Comparison of ENCODE assay signal across 27 cellular contexts in the genomic region with DNA sequence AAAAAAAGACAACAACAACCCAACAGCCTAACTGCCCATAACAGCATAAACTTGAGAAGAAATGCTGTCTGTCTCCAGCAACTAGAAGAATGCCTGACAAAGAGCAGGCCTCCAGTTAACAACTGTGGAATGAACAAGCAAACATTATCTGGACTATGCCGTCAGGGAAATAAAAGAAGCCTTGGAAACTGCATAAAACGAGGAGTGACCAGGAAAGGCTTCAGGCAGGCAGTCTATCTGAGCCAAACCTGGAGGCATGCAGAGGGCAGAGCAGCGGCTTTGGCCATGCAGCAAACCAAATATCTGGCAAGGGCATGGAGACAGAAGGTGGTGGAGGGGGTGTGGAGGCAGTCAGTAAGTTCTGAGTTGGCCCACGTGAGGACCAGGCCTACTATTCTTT. TPM values are rescaled to one million over a fixed set of nuclear protein-coding genes. Genes with fewer than 3 reads are reported as not detected.
A peak's percentile ranks its signal among the peaks of the same experiment; 100 is the strongest.
DNase-seq lines count a peak whose midpoint lies in the region; ATAC-seq and TF ChIP-seq lines count a peak whose summit lies in the region.
"Had no signal": no experiment of that assay in that cellular context is flagged by ENCODE, and none has a peak within 500 bp of the region (broad histone marks: within the 10 kb centered on the region; RNA-seq: fewer than 3 reads in every experiment).

No MANE protein-coding gene starts in this region.

- intact Hi-C loops in CD8-positive, alpha-beta T cell (cut with DNase I, micrococcal nuclease) = no loop called here

- H3K9me3 Mint-ChIP-seq in CD8-positive, alpha-beta T cell = no peaks in the 10 kb centered on the region
- H3K9me3 Mint-ChIP-seq: activated CD8-positive, alpha-beta T cell treated with anti-CD3 and anti-CD28 coated beads for 36 hours; stimulated activated effector memory CD8-positive, alpha-beta T cell treated with anti-CD3 and anti-CD28 coated beads, Interleukin-12 subunit alpha, Interleukin-12 subunit beta, amount 100 ng/mL, for 72 hours had no signal

- DNase-seq in SK-N-SH = no peak
- DNase-seq in cerebellar cortex (ENCODE audit: low spot score) = peak; percentile 25
- peak; percentile 68 for DNase-seq in mesenteric fat pad (ENCODE audit: low spot score)
- DNase-seq in HEK293T (ENCODE audit: extremely low spot score) = no peak
- DNase-seq in T1000 (lab: John Stamatoyannopoulos, UW) = no peak
- no peak for DNase-seq in CD8-positive, alpha-beta T cell
- DNase-seq: activated CD4-positive, CD25-positive, alpha-beta regulatory T cell; activated CD8-positive, alpha-beta T cell treated with anti-CD3 and anti-CD28 coated beads for 36 hours; activated gamma-delta T cell treated with Interleukin-2 at 50 U/mL for 16 hours; activated T-cell treated with anti-CD3 and anti-CD28 coated beads for 4 hours; CD4-positive, CD25-positive, alpha-beta regulatory T cell; DMS153; islet precursor cell; KG1; NCI-H1694; NCI-H2171; NCI-H524 treated with DMSO at 0.1 percent for 48 hours; nephron progenitor cell; Peyer's patch; psoas muscle; small intestine; stimulated activated CD4-positive, alpha-beta T cell treated with anti-CD3 and anti-CD28 coated beads, Interleukin-2, amount 100 ng/mL, for 24 hours had no signal

- CTCF ChIA-PET in SK-N-SH (lab: Yijun Ruan, JAX) (no interaction called here), HEK293T (lab: Yijun Ruan, JAX) (no interaction called here)
- CTCF ChIA-PET in CD8-positive, alpha-beta T cell (lab: Charles Lee) = interaction anchor here (0.6 to 0.9 kb wide), 2 partner anchors 29 to 34 kb away, joined by 3 read pairs; no protein-coding TSS in a partner anchor

- peaks cover 20% of the 10 kb centered on the region for H3K4me1 Mint-ChIP-seq in CD8-positive, alpha-beta T cell (ENCODE audit: low read depth)

- no peaks in the 10 kb centered on the region for H4K20me1 ChIP-seq in SK-N-SH (ENCODE audit: insufficient read depth)

- WGBS in SK-N-SH (ENCODE audit: low lambda C conversion rate) = 37% methylated on average over 4 of the region's 4 CpGs

- no peaks in the 10 kb centered on the region for H3F3A ChIP-seq in SK-N-SH (replicated peaks; ENCODE audit: insufficient read depth)

- H3K4me2 ChIP-seq in SK-N-SH = no peak overlapping the region

- H2AFZ ChIP-seq in SK-N-SH (ENCODE audit: low read depth) = no peak overlapping the region

- H3K27me3 ChIP-seq in SK-N-SH (ENCODE audit: insufficient read depth) (no peaks in the 10 kb centered on the region; the same call in 1 of the 2 replicates), rectal smooth muscle tissue (ENCODE audit: control insufficient read depth, insufficient read depth, low read length) (no peaks in the 10 kb centered on the region)
- no peaks in the 10 kb centered on the region for H3K27me3 ChIP-seq in CD8-positive, alpha-beta T cell (ENCODE audit: insufficient read depth, low read length)
- H3K27me3 ChIP-seq: Peyer's patch had no signal

- H3K36me3 ChIP-seq in SK-N-SH (replicated peaks in 1 of 2; ENCODE audit: control insufficient read depth in 1 of 2, insufficient read depth in 2 of 2, low read length in 1 of 2) (no peaks in the 10 kb centered on the region), rectal smooth muscle tissue (ENCODE audit: control insufficient read depth, insufficient read depth, low read length) (no peaks in the 10 kb centered on the region)
- H3K36me3 ChIP-seq in CD8-positive, alpha-beta T cell (ENCODE audit: insufficient read depth, low read length) = no peaks in the 10 kb centered on the region
- H3K36me3 ChIP-seq: Peyer's patch had no signal

- POLR2A ChIA-PET in SK-N-SH (lab: Yijun Ruan, JAX) = interaction anchor here (0.7 kb wide), 1 partner anchor 14 kb away, joined by 4 read pairs; no protein-coding TSS in a partner anchor
- POLR2A ChIA-PET in HEK293T (lab: Yijun Ruan, JAX) = no interaction called here
- POLR2A ChIA-PET in CD8-positive, alpha-beta T cell (lab: Charles Lee) = no interaction called here

- TF ChIP-seq RAD21 in SK-N-SH (IDR thresholded peaks at IDR 0.05; ENCODE audit: low read length) = no peak

- H3K27ac ChIP-seq in SK-N-SH (ENCODE audit: low read depth in 2 of 2, low read length in 1 of 2) (peak overlapping the region in 1 of 2 experiments; percentile 12; a peak in 1 of 4 replicates), rectal smooth muscle tissue (ENCODE audit: low read depth, low read length) (peak overlapping the region; percentile 79)
- no peak overlapping the region for H3K27ac ChIP-seq in CD8-positive, alpha-beta T cell (ENCODE audit: low read depth, low read length)
- H3K27ac ChIP-seq: epithelial cell of prostate, psoas muscle, SJSA1 had no signal

- H3K4me3 ChIP-seq in SK-N-SH (ENCODE audit: low read depth in 2 of 2, low read length in 1 of 2) (no peak overlapping the region), rectal smooth muscle tissue (ENCODE audit: low read length) (no peak overlapping the region)
- H3K4me3 ChIP-seq in CD8-positive, alpha-beta T cell (ENCODE audit: low read depth, low read length) = no peak overlapping the region
- H3K4me3 ChIP-seq: Peyer's patch, psoas muscle, SJSA1 had no signal

- no peak overlapping the region for H3K9ac ChIP-seq in SK-N-SH
- H3K9ac ChIP-seq in rectal smooth muscle tissue (ENCODE audit: low read length) = no peak overlapping the region

- H3K27ac Mint-ChIP-seq in CD8-positive, alpha-beta T cell = no peak overlapping the region
- H3K27ac Mint-ChIP-seq: activated CD8-positive, alpha-beta T cell treated with anti-CD3 and anti-CD28 coated beads for 36 hours; CD4-positive, CD25-positive, alpha-beta regulatory T cell; nephron progenitor cell; stimulated activated effector memory CD8-positive, alpha-beta T cell treated with anti-CD3 and anti-CD28 coated beads, Interleukin-12 subunit alpha, Interleukin-12 subunit beta, amount 100 ng/mL, for 72 hours had no signal

- H3K27me3 Mint-ChIP-seq in CD8-positive, alpha-beta T cell (ENCODE audit: low read depth) = peaks cover 3% of the 10 kb centered on the region

- H3K4me1 ChIP-seq in SK-N-SH (ENCODE audit: control insufficient read depth in 1 of 2, insufficient read depth in 2 of 2, low read depth in 1 of 2, low read length in 1 of 2) = no peaks in the 10 kb centered on the region
- peaks cover 24% of the 10 kb centered on the region for H3K4me1 ChIP-seq in rectal smooth muscle tissue (ENCODE audit: control insufficient read depth, insufficient read depth, low read length)
- H3K4me1 ChIP-seq in CD8-positive, alpha-beta T cell (ENCODE audit: insufficient read depth, low read length) = peaks cover 16% of the 10 kb centered on the region
- H3K4me1 ChIP-seq: psoas muscle, SJSA1 had no signal

- no peaks in the 10 kb centered on the region for H3K79me2 ChIP-seq in SK-N-SH (ENCODE audit: insufficient read depth)

- H3K36me3 Mint-ChIP-seq in CD8-positive, alpha-beta T cell = peaks cover 14% of the 10 kb centered on the region

- H3K4me3 Mint-ChIP-seq in CD8-positive, alpha-beta T cell = no peak overlapping the region
- H3K4me3 Mint-ChIP-seq: activated CD8-positive, alpha-beta T cell treated with anti-CD3 and anti-CD28 coated beads for 36 hours; stimulated activated effector memory CD8-positive, alpha-beta T cell treated with anti-CD3 and anti-CD28 coated beads, Interleukin-12 subunit alpha, Interleukin-12 subunit beta, amount 100 ng/mL, for 72 hours had no signal

- TF ChIP-seq CTCF in SK-N-SH (IDR thresholded peaks at IDR 0.05) = no peak
- no peak for TF ChIP-seq CTCF in CD8-positive, alpha-beta T cell (IDR thresholded peaks at IDR 0.05)

- TF ChIP-seq EP300 in SK-N-SH (IDR thresholded peaks at IDR 0.05; ENCODE audit: borderline replicate concordance in 1 of 2, low read depth in 1 of 2, low read length in 1 of 2) = no peak

- H3K9me3 ChIP-seq in SK-N-SH = no peaks in the 10 kb centered on the region
- no peaks in the 10 kb centered on the region for H3K9me3 ChIP-seq in CD8-positive, alpha-beta T cell (ENCODE audit: low read length)
- H3K9me3 ChIP-seq: Peyer's patch, psoas muscle, SJSA1 had no signal

- no peak for ATAC-seq in GM21717 (IDR thresholded peaks at IDR 0.05; ENCODE audit: unreplicated experiment)
- ATAC-seq in CD8-positive, alpha-beta T cell = no peak
- ATAC-seq: activated CD8-positive, alpha-beta T cell treated with anti-CD3 and anti-CD28 coated beads for 36 hours; stimulated activated effector memory CD8-positive, alpha-beta T cell treated with anti-CD3 and anti-CD28 coated beads, Interleukin-12 subunit alpha, Interleukin-12 subunit beta, amount 100 ng/mL, for 72 hours had no signal

- no peaks in the 10 kb centered on the region for H3K9me2 ChIP-seq in SK-N-SH

TF ChIP-seq in SK-N-SH, 30 proteins besides CTCF, POLR2A, EP300 and RAD21 (continues in another document):
- TF ChIP-seq TCF12 (IDR thresholded peaks at IDR 0.05) (peak; percentile 34; the same call in 1 of the 2 replicates), USF1 (IDR thresholded peaks at IDR 0.05; ENCODE audit: borderline replicate concordance, low read depth) (no peak)

TF ChIP-seq in HEK293T, 16 proteins besides CTCF, POLR2A, EP300 and RAD21 (continues in another document):
- TF ChIP-seq CTBP1 (IDR thresholded peaks at IDR 0.05; ENCODE audit: borderline replicate concordance) (no peak), FOXM1 (IDR thresholded peaks at IDR 0.05; ENCODE audit: borderline replicate concordance) (no peak), ZNF384 (IDR thresholded peaks at IDR 0.05) (no peak), FOXK2 (IDR thresholded peaks at IDR 0.05) (no peak), L3MBTL2 (conservative IDR thresholded peaks at IDR 0.05) (no peak), ELF4 (IDR thresholded peaks at IDR 0.05) (no peak)
- TF ChIP-seq, protein P1, sequence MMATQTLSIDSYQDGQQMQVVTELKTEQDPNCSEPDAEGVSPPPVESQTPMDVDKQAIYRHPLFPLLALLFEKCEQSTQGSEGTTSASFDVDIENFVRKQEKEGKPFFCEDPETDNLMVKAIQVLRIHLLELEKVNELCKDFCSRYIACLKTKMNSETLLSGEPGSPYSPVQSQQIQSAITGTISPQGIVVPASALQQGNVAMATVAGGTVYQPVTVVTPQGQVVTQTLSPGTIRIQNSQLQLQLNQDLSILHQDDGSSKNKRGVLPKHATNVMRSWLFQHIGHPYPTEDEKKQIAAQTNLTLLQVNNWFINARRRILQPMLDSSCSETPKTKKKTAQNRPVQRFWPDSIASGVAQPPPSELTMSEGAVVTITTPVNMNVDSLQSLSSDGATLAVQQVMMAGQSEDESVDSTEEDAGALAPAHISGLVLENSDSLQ (IDR thresholded peaks at IDR 0.05) = no peak

RNA-seq across cellular contexts. Expression of gene HES6, which starts 11.1 kb away (rescaled TPM):
- polyA plus RNA-seq in SK-N-SH (2012; rRNA removed) = 3.6 and 4.4 TPM in 2 replicates
- polyA plus RNA-seq in SK-N-SH (2012; cell fraction: cytosol; rRNA removed) = 2.3 and 3.6 TPM in 2 replicates
- 11.1 and 18.1 TPM in 2 replicates for polyA plus RNA-seq in SK-N-SH (2012; cell fraction: nucleus; rRNA removed)
- 4.3 TPM for total RNA-seq in mesenteric fat pad
- 1 to 10 TPM in 1 of 2 experiments, under 1 TPM in 1; 0.98 to 1.5 TPM for total RNA-seq in CD8-positive, alpha-beta T cell

RNA-seq across cellular contexts. Expression of gene ILKAP, which starts 25.2 kb away (rescaled TPM):
- polyA plus RNA-seq in SK-N-SH (2012; rRNA removed) = 35.6 and 49.2 TPM in 2 replicates
- 31.8 and 34.3 TPM in 2 replicates for polyA plus RNA-seq in SK-N-SH (2012; cell fraction: cytosol; rRNA removed)
- polyA plus RNA-seq in SK-N-SH (2012; cell fraction: nucleus; rRNA removed) = 126 and 149 TPM in 2 replicates
- total RNA-seq in mesenteric fat pad = 36.4 TPM
- total RNA-seq in CD8-positive, alpha-beta T cell = 100 to 1,000 TPM; 133 to 144 TPM

RNA-seq across cellular contexts. Expression of gene PER2, which starts 59.7 kb away (rescaled TPM):
- polyA plus RNA-seq in SK-N-SH (2012; rRNA removed) = 0.82 and 0.96 TPM in 2 replicates
- 0.50 and 0.71 TPM in 2 replicates for polyA plus RNA-seq in SK-N-SH (2012; cell fraction: cytosol; rRNA removed)
- 2.5 and 2.6 TPM in 2 replicates for polyA plus RNA-seq in SK-N-SH (2012; cell fraction: nucleus; rRNA removed)
- 9.9 TPM for total RNA-seq in mesenteric fat pad
- total RNA-seq in CD8-positive, alpha-beta T cell = 10 to 100 TPM; 43.9 to 45.7 TPM

Comparison
In these comparisons a context has a peak if more than half of its experiments do, and no peak if none do; other contexts are left out.
1. DNase-seq: peak in cerebellar cortex (single experiment) and mesenteric fat pad (single experiment); none in SK-N-SH (single experiment), HEK293T (single experiment), T1000 (single experiment) and CD8-positive, alpha-beta T cell (0 of 7).